ENCODE assay signal across 8 cellular contexts in genomic region chr12:31897791-31898503, GRCh38.
A peak's percentile ranks its signal among the peaks of the same experiment; 100 is the strongest.
DNase-seq lines count a peak whose midpoint lies in the region; ATAC-seq and TF ChIP-seq lines count a peak whose summit lies in the region.

No MANE protein-coding gene starts in this region.

- in situ Hi-C loops in astrocyte of the spinal cord (cut with HindIII; ENCODE audit: low sequenced_read_pairs): no loop called here

- peak; percentile 3 for TF ChIP-seq CTCF in astrocyte of the spinal cord (IDR thresholded peaks at IDR 0.05; ENCODE audit: low read depth, low read length)

- H3K4me3 ChIP-seq in astrocyte of the spinal cord (ENCODE audit: low read depth, low read length): no peak overlapping the region

- ATAC-seq in esophagus mucosa (no peak), HG03565 (IDR thresholded peaks at IDR 0.05; ENCODE audit: unreplicated experiment) (no peak), GM19455 (IDR thresholded peaks at IDR 0.05; ENCODE audit: unreplicated experiment) (no peak)

- DNase-seq in activated naive CD4-positive, alpha-beta T cell treated with Interleukin-2 at 50 U/mL for 16 hours: peak; percentile 13
- no peak for DNase-seq in activated naive CD4-positive, alpha-beta T cell (lab: John Stamatoyannopoulos, UW)
- DNase-seq in NCI-H226 (peak; percentile 31), astrocyte of the spinal cord (ENCODE audit: low read depth, low spot score) (peak; percentile 28), mucosa of gallbladder (ENCODE audit: low spot score) (peak; percentile 44)

Comparison
In these comparisons a context has a peak if more than half of its experiments do, and no peak if none do; other contexts are left out.
1. DNase-seq: peak in activated naive CD4-positive, alpha-beta T cell treated with Interleukin-2 at 50 U/mL for 16 hours (single experiment), NCI-H226 (single experiment), astrocyte of the spinal cord (single experiment) and mucosa of gallbladder (single experiment); none in activated naive CD4-positive, alpha-beta T cell (0 of 4).